ENCODE assay signal across 8 cellular contexts in the genomic region with DNA sequence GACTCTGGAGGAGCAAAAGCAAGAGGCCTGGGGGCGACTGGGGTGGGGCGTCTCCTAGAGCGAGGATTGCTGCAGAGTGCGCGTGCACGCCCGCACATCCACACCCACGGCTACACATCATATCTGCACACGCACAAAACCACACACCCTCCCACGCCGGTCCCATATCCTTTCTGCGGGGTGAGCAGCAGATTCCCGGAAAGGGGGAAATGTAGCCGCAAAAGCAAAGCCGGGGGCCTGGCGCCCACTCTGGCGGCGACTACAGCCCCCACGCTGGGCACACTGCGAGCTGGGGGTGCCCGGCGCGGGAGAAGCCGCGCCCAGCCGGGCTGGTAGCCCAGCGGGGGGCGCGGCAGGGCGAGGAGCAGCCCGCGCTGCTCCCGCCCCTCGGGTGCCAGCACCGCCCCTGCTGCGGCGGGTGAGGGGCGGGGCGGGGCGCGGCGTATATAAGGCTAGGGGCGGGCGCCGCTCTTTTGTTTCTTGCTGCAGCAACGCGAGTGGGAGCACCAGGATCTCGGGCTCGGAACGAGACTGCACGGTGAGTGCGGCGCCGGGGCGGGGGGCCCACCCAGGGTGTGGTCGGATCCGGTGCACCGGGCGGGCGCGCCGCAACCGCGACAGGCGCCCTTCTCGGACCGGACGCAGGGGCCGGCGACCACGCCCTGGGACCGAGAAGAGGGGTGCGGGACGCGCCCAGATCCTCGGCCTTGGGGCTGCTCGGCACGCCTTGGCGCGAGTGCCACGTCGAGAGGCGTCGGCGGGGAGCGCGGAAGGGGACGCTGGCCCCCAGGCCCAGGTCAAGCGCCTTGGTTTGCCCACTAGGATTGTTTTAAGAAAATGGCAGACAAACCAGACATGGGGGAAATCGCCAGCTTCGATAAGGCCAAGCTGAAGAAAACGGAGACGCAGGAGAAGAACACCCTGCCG. TPM values are rescaled to one million over a fixed set of nuclear protein-coding genes. Genes with fewer than 3 reads are reported as not detected.
DNase-seq lines count a peak whose midpoint lies in the region; ATAC-seq, FAIRE-seq and TF ChIP-seq lines count a peak whose summit lies in the region.

TMSB10 (plus strand) TSS at position 476 of the 927 bp plus-strand sequence.

- no peaks in the 10 kb centered on the region for H3K36me3 ChIP-seq in uterus

- peak; percentile 98 for TF ChIP-seq POLR2A in GM12892 (IDR thresholded peaks at IDR 0.05; ENCODE audit: low read depth, low read length)
- TF ChIP-seq POLR2A in uterus (IDR thresholded peaks at IDR 0.05) = peak; percentile 84 to 97

- no peaks in the 10 kb centered on the region for H3K4me1 ChIP-seq in uterus

- peak; percentile 84 for ATAC-seq in HG02642 (IDR thresholded peaks at IDR 0.05; ENCODE audit: poor library complexity, unreplicated experiment)
- ATAC-seq in T-helper 17 cell = peak; percentile 77
- peak; percentile 92 for ATAC-seq in left ventricle myocardium superior

- peaks cover 30% of the 10 kb centered on the region for H3K4me1 Mint-ChIP-seq in T-helper 17 cell

- H3K4me3 Mint-ChIP-seq in T-helper 17 cell = peak within 1 kb of the TSS; percentile 92

- no peaks in the 10 kb centered on the region for H3K27me3 Mint-ChIP-seq in T-helper 17 cell

- intact Hi-C loops in left ventricle myocardium superior (cut with micrococcal nuclease) = no loop called here
- intact Hi-C loops in uterus (cut with DNase I; ENCODE audit: low total_unique reads) = no loop called here

- H3K4me3 ChIP-seq in uterus = peak within 1 kb of the TSS; percentile 63 to 90

- peaks cover 2% of the 10 kb centered on the region for H3K36me3 Mint-ChIP-seq in T-helper 17 cell (ENCODE audit: low read depth)

- peak in 1 of 4 experiments; percentile 31 for TF ChIP-seq CTCF in uterus (IDR thresholded peaks at IDR 0.05)

- no peaks in the 10 kb centered on the region for H3K27me3 ChIP-seq in uterus

- H3K27ac ChIP-seq in uterus = peak within 1 kb of the TSS; percentile 89 to 91

- DNase-seq in GM12892 (ENCODE audit: insufficient read length) (peak; percentile 82), NCI-H1105 treated with DMSO at 0.1 percent for 48 hours (lab: John Stamatoyannopoulos, UW) (peak; percentile 71), T-helper 17 cell (peak; percentile 86 to 91 (median 90)), amniotic stem cell (lab: John Stamatoyannopoulos, UW) (peak; percentile 67), left ventricle myocardium superior (peak; percentile 92), pulmonary artery endothelial cell (ENCODE audit: low read depth, low spot score) (peak; percentile 46), uterus (peak; percentile 87 to 88)

- no peak for FAIRE-seq in GM12892 (lab: Jason Lieb, UNC)

- peak within 1 kb of the TSS; percentile 93 for H3K27ac Mint-ChIP-seq in T-helper 17 cell

- H3K9me3 ChIP-seq in T-helper 17 cell (ENCODE audit: control insufficient read depth, low read length, poor library complexity, severe bottlenecking) = no peaks in the 10 kb centered on the region
- no peaks in the 10 kb centered on the region for H3K9me3 ChIP-seq in uterus

RNA-seq across cellular contexts. Expression of gene TMSB10, which starts in this region (rescaled TPM):
- 4,109 TPM for polyA plus RNA-seq in GM12892 (2012; ENCODE audit: missing spikeins)
- total RNA-seq in T-helper 17 cell = 1,000 to 10,000 TPM; 1,429 to 1,736 TPM
- total RNA-seq in left ventricle myocardium superior = 450 TPM
- 6,195 and 8,135 TPM in 2 replicates for total RNA-seq in pulmonary artery endothelial cell
- total RNA-seq in uterus = 1,000 to 10,000 TPM in 3 of 4 donors, 100 to 1,000 TPM in 1; 693 to 2,974 (median 1,499) TPM

Comparison
In these comparisons a context has a peak if more than half of its experiments do, and no peak if none do; other contexts are left out.
1. Peak in every context shown above with its lines: DNase-seq, ATAC-seq, H3K4me3 ChIP-seq and H3K27ac ChIP-seq.